18 cellular contexts compared by ENCODE assay signal in genomic region chr11:129611661-129612566, GRCh38.
DNase-seq lines count a peak whose midpoint lies in the region; ATAC-seq, FAIRE-seq and TF ChIP-seq lines count a peak whose summit lies in the region.
"Had no signal": no experiment of that assay in that cellular context is flagged by ENCODE, and none has a peak within 500 bp of the region (broad histone marks: within the 10 kb centered on the region; RNA-seq: fewer than 3 reads in every experiment).

No MANE protein-coding gene starts in this region.

- dilution Hi-C loops in keratinocyte (cut with MboI; ENCODE audit: extremely low pct_ligation_motif_present, low sequenced_read_pairs) = no loop called here

- H4K20me1 ChIP-seq in keratinocyte (ENCODE audit: control insufficient read depth, extremely low read depth, insufficient read depth, low read length) = no peaks in the 10 kb centered on the region

- H3K9me3 ChIP-seq in keratinocyte (ENCODE audit: control insufficient read depth, low read depth, low read length) = no peaks in the 10 kb centered on the region
- H3K9me3 ChIP-seq: testis had no signal

- no peak for TF ChIP-seq CTCF in keratinocyte (optimal IDR thresholded peaks at IDR 0.05 in 1 of 3, IDR thresholded peaks at IDR 0.05 in 1 of 3, conservative IDR thresholded peaks at IDR 0.05 in 1 of 3; ENCODE audit: extremely low read depth in 1 of 3, insufficient read depth in 2 of 3, low read length in 3 of 3)

- peak overlapping the region; percentile 50 for H2AFZ ChIP-seq in keratinocyte (ENCODE audit: control insufficient read depth, low read length)

- peaks cover 25% of the 10 kb centered on the region for H3K4me1 ChIP-seq in keratinocyte (ENCODE audit: control insufficient read depth, extremely low read depth, insufficient read depth, low read length)
- H3K4me1 ChIP-seq: testis had no signal

- H3K36me3 ChIP-seq in keratinocyte (ENCODE audit: control insufficient read depth in 2 of 2, extremely low read depth in 1 of 2, insufficient read depth in 2 of 2, low read length in 2 of 2) = no peaks in the 10 kb centered on the region

- in situ Hi-C loops in ACHN (cut with HindIII; ENCODE audit: low pct_ligation_motif_present, low pct_unique_long_range_greater_than_20kb, low sequenced_read_pairs) = no loop called here

- H3K4me3 ChIP-seq in keratinocyte (ENCODE audit: control insufficient read depth in 2 of 3, extremely low read depth in 1 of 3, insufficient read depth in 2 of 3, low read depth in 1 of 3, low read length in 3 of 3) = no peak overlapping the region
- H3K4me3 ChIP-seq: testis had no signal

- peak overlapping the region; percentile 40 for H3K9ac ChIP-seq in keratinocyte (ENCODE audit: control insufficient read depth, extremely low read depth, insufficient read depth, low read length)

- peak; percentile 29 for FAIRE-seq in keratinocyte (lab: Jason Lieb, UNC)
- FAIRE-seq: HTR-8/SVneo had no signal

- H3K4me2 ChIP-seq in keratinocyte (ENCODE audit: control insufficient read depth, extremely low read depth, insufficient read depth, low read depth, low read length) = peak overlapping the region; percentile 68

- H3K9me1 ChIP-seq in keratinocyte (ENCODE audit: control insufficient read depth, extremely low read depth, insufficient read depth, low read length) = no peaks in the 10 kb centered on the region

- no peaks in the 10 kb centered on the region for H3K79me2 ChIP-seq in keratinocyte (ENCODE audit: control insufficient read depth, insufficient read depth, low read length)

- DNase-seq in A172 (ENCODE audit: low spot score) = peak; percentile 3
- peak; percentile 21 for DNase-seq in HT1080 (ENCODE audit: low read depth)
- DNase-seq in RPMI7951 (ENCODE audit: low read depth) = peak; percentile 16
- DNase-seq in keratinocyte (ENCODE audit: low read depth, low spot score) = no peak
- DNase-seq in ACHN = no peak
- no peak for DNase-seq in stimulated activated CD4-positive, alpha-beta T cell treated with anti-CD3 and anti-CD28 coated beads, Interleukin-4, amount 100 ng/mL, for 24 hours
- DNase-seq in NCI-H2081 (lab: John Stamatoyannopoulos, UW) = no peak
- DNase-seq: activated CD4-positive, alpha-beta T cell treated with anti-CD3 and anti-CD28 coated beads, Interleukin-2, amount 50 U/mL, for 1 hour; activated T-cell treated with anti-CD3 and anti-CD28 coated beads, Interleukin-2, amount 50 U/mL, for 72 hours; AML-193; amygdala; mesenchymal stem cell; NCI-H1417 treated with DMSO at 0.1 percent for 48 hours; occipital lobe; T1000; testis had no signal

- H3K27me3 ChIP-seq in keratinocyte (ENCODE audit: control insufficient read depth, extremely low read depth, insufficient read depth, low read length) = no peaks in the 10 kb centered on the region
- H3K27me3 ChIP-seq: testis had no signal

- no peak overlapping the region for H3K27ac ChIP-seq in keratinocyte (ENCODE audit: control insufficient read depth, insufficient read depth, low read length)
- H3K27ac ChIP-seq: testis had no signal

- ATAC-seq in HG03280 (IDR thresholded peaks at IDR 0.05; ENCODE audit: unreplicated experiment) = no peak
- ATAC-seq: activated T-cell treated with anti-CD3 and anti-CD28 coated beads, Interleukin-2, amount 50 U/mL, for 72 hours had no signal

Comparison
In these comparisons a context has a peak if more than half of its experiments do, and no peak if none do; other contexts are left out.
1. DNase-seq: peak in A172 (single experiment), HT1080 (single experiment) and RPMI7951 (single experiment); none in keratinocyte (single experiment), ACHN (single experiment), stimulated activated CD4-positive, alpha-beta T cell treated with anti-CD3 and anti-CD28 coated beads, Interleukin-4, amount 100 ng/mL, for 24 hours (single experiment) and NCI-H2081 (0 of 2).